16 cellular contexts compared by ENCODE assay signal in the genomic region with DNA sequence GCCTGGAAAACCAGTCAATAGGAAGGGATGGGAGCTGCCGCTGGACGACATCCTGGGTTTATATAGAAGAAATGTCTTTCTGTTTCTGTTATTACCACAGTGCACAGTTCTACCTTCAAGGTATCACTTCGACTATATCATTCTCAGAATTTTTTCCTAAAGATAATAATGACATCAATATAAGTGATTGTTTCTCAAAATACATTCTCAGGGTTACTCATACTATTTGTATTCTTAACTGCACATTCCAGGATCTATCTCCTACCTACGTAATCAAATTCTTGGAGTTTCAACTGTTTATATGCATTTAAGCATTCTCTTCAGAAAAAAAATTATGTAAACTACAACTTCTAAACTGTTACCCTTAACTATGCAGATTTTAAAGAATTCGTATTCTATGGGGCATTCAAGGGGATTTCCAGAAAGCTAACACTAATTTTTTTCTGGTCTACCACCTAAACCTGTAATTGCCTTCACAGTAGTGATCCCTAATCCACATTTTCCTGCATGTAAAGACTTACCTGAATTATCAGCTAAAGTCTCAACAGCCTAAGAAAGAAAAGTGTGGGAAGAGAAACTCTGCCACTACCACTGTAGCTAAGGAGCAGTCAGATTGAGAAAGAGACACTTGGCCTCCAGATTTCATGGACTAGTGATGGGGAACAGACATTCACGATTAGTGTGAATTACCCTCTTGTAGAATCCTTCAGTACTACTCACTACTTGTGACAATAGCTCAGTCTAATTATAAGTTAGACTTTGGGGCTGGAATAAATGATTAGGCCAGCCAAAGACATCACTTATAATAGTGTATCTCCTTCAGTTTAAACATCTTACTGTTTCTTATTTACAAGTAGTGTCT. TPM values are rescaled to one million over a fixed set of nuclear protein-coding genes. Genes with fewer than 3 reads are reported as not detected.
A peak's percentile ranks its signal among the peaks of the same experiment; 100 is the strongest.
DNase-seq lines count a peak whose midpoint lies in the region; ATAC-seq and TF ChIP-seq lines count a peak whose summit lies in the region.
"Had no signal": no experiment of that assay in that cellular context is flagged by ENCODE, and none has a peak within 500 bp of the region (broad histone marks: within the 10 kb centered on the region; RNA-seq: fewer than 3 reads in every experiment).

A gene with protein sequence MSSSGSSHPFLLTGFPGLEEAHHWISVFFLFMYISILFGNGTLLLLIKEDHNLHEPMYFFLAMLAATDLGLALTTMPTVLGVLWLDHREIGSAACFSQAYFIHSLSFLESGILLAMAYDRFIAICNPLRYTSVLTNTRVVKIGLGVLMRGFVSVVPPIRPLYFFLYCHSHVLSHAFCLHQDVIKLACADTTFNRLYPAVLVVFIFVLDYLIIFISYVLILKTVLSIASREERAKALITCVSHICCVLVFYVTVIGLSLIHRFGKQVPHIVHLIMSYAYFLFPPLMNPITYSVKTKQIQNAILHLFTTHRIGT (minus strand): TSS at position 51 of the 862 bp plus-strand sequence. CDS start 0 bp downstream, at position 51.

- H3K36me3 ChIP-seq in ACC112 (ENCODE audit: insufficient read depth, low read length) (no peaks in the 10 kb centered on the region), endodermal cell (ENCODE audit: control insufficient read depth, insufficient read depth, low read length) (no peaks in the 10 kb centered on the region)

- in situ Hi-C loops in SK-MEL-5 (cut with HindIII; ENCODE audit: low pct_unique_long_range_greater_than_20kb, low sequenced_read_pairs), result no loop called here

- H3K9me3 ChIP-seq in endodermal cell (ENCODE audit: control insufficient read depth, low read length), result no peaks in the 10 kb centered on the region
- H3K9me3 ChIP-seq: Caco-2 had no signal

- no peaks in the 10 kb centered on the region for H3K79me2 ChIP-seq in ACC112 (ENCODE audit: control insufficient read depth, insufficient read depth, low read length, unreplicated experiment)

- no peak for ATAC-seq in HG03139 (IDR thresholded peaks at IDR 0.05; ENCODE audit: unreplicated experiment)

- H3K4me1 ChIP-seq in ACC112 (ENCODE audit: control insufficient read depth, insufficient read depth, low read length, unreplicated experiment) (peaks cover 23% of the 10 kb centered on the region), endodermal cell (ENCODE audit: control insufficient read depth, insufficient read depth, low read length) (peaks cover 13% of the 10 kb centered on the region)
- H3K4me1 ChIP-seq: Caco-2 had no signal

- 71 to 72% methylated on average over 5 to 6 of the region's 6 CpGs for WGBS in endodermal cell (ENCODE audit: insufficient coverage in 1 of 2, insufficient read length in 1 of 2), 2 experiments

- H3K27ac Mint-ChIP-seq in endodermal cell, result peak within 1 kb of the TSS; percentile 50

- H3K4me1 Mint-ChIP-seq in endodermal cell, result peaks cover 40% of the 10 kb centered on the region

- H3K36me3 Mint-ChIP-seq in endodermal cell (ENCODE audit: low read depth), result no peaks in the 10 kb centered on the region

- H3K4me3 Mint-ChIP-seq in endodermal cell, result no peak within 1 kb of the TSS
- H3K4me3 Mint-ChIP-seq: H9 had no signal

- TF ChIP-seq CTCF in endodermal cell (conservative IDR thresholded peaks at IDR 0.05), result no peak

- H3K9ac ChIP-seq in endodermal cell (ENCODE audit: extremely low read depth, low read length, poor library complexity, severe bottlenecking), result no peak within 1 kb of the TSS

- peak within 1 kb of the TSS; percentile 25 for H2AFZ ChIP-seq in ACC112 (ENCODE audit: low read length, unreplicated experiment)

- no peaks in the 10 kb centered on the region for H3K27me3 ChIP-seq in ACC112 (ENCODE audit: insufficient read depth, low read length)
- H3K27me3 ChIP-seq in endodermal cell (ENCODE audit: control insufficient read depth, insufficient read depth, low read length, poor library complexity, severe bottlenecking), result no peaks in the 10 kb centered on the region

- H3K9me3 Mint-ChIP-seq in endodermal cell, result no peaks in the 10 kb centered on the region
- H3K9me3 Mint-ChIP-seq: H9 had no signal

- DNase-seq in HCEC 1CT, result peak; percentile 64
- DNase-seq in SK-MEL-5 (ENCODE audit: low read depth, low spot score), result no peak
- DNase-seq in endodermal cell, result no peak
- no peak for DNase-seq in activated T-cell treated with anti-CD3 and anti-CD28 coated beads, Interleukin-2, amount 50 U/mL, for 48 hours
- DNase-seq in GOT3 (lab: John Stamatoyannopoulos, UW), result no peak
- no peak for DNase-seq in germinal center (ENCODE audit: low spot score)
- DNase-seq: Caco-2, DMS53, GDM1, H9, NCI-H187 treated with DMSO at 0.1 percent for 48 hours, NCI-H2171, NCI-H510A, SHP77 treated with DMSO at 0.1 percent for 48 hours had no signal

- no peak within 1 kb of the TSS for H3K4me3 ChIP-seq in ACC112 (ENCODE audit: low read depth, low read length)
- no peak within 1 kb of the TSS for H3K4me3 ChIP-seq in endodermal cell (ENCODE audit: low read length)

- no peaks in the 10 kb centered on the region for H3K27me3 Mint-ChIP-seq in endodermal cell (ENCODE audit: insufficient read depth)

- H3K27ac ChIP-seq in ACC112 (ENCODE audit: low read depth, low read length), result peak within 1 kb of the TSS; percentile 50
- no peak within 1 kb of the TSS for H3K27ac ChIP-seq in endodermal cell (ENCODE audit: low read depth, low read length)

RNA-seq across cellular contexts. Expression of the gene that starts here (rescaled TPM):
- total RNA-seq in SK-MEL-5 (2014; rRNA removed; shearing (Covaris generic)), result 15.1 and 15.8 TPM in 2 replicates
- polyA plus RNA-seq in SK-MEL-5 (2015; cell fraction: cytosol; rRNA removed), result 16.4 and 21.4 TPM in 2 replicates
- 59.8 and 78.8 TPM in 2 replicates for polyA plus RNA-seq in SK-MEL-5 (2015; cell fraction: nucleus; rRNA removed)
- total RNA-seq in endodermal cell, result 1 to 10 TPM in 1 of 2 donors, under 1 TPM in 1; 0.93 to 1.8 TPM
- polyA plus RNA-seq in endodermal cell (2013, experiment 1 of 2), result not detected
- polyA plus RNA-seq in endodermal cell (2013, experiment 2 of 2), result not detected
- total RNA-seq: Caco-2, H9 had no signal
